Comparison of ENCODE assay signal across 9 cellular contexts in the genomic region with DNA sequence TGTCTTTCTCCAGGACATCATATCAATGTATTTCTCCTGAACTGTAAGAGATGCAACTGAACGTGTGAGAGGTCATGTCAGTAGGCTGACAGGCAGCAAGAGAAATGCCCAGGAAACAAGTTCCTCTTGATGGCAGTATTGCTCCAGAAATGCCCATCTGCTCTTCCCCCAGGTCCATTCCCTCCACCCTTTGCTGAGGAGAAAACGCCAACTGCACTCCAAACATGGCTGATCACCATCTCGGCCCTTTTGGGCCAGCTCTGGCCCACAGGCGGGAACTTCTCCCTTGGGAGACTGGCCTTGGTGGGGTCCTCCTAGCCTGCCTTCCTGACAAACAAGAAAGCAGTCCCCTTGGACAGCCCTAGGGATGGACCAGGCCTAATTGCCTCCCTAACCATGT.
DNase-seq lines count a peak whose midpoint lies in the region; ATAC-seq and TF ChIP-seq lines count a peak whose summit lies in the region.
"Had no signal": no experiment of that assay in that cellular context is flagged by ENCODE, and none has a peak within 500 bp of the region (broad histone marks: within the 10 kb centered on the region; RNA-seq: fewer than 3 reads in every experiment).

No MANE protein-coding gene starts in this region.

- WGBS in lower leg skin, 2 donors: 48 to 57% methylated on average over 4 of the region's 4 CpGs

- DNase-seq in COLO668 (lab: John Stamatoyannopoulos, UW; ENCODE audit: unreplicated experiment) (peak; percentile 3), NCI-H510A treated with DMSO at 0.1 percent for 48 hours (lab: John Stamatoyannopoulos, UW) (peak; percentile 48), globus pallidus (ENCODE audit: low spot score) (peak; percentile 73), dedifferentiated amniotic fluid mesenchymal stem cell (ENCODE audit: extremely low spot score) (no peak), lower leg skin (ENCODE audit: low spot score in 2 of 2) (no peak)
- no peak for DNase-seq in stimulated activated naive CD4-positive, alpha-beta T cell treated with Interleukin-2 at 50 U/mL for 16 hours (lab: John Stamatoyannopoulos, UW)
- no peak for DNase-seq in stimulated activated CD4-positive, alpha-beta T cell treated with anti-CD3 and anti-CD28 coated beads, Interleukin-1b, Interleukin-23, amount 100 ng/mL, for 48 hours
- DNase-seq: natural killer cell had no signal

- TF ChIP-seq CTCF in lower leg skin (IDR thresholded peaks at IDR 0.05): no peak

- intact Hi-C loops in lower leg skin (cut with DNase I; ENCODE audit: low total_unique reads): no loop called here

- peak; percentile 35 for ATAC-seq in GM21717 (IDR thresholded peaks at IDR 0.05; ENCODE audit: unreplicated experiment)

- no peak overlapping the region for H3K4me3 ChIP-seq in lower leg skin (ENCODE audit: low read depth, poor library complexity, severe bottlenecking)

- TF ChIP-seq POLR2A in lower leg skin (IDR thresholded peaks at IDR 0.05): no peak

Comparison
In these comparisons a context has a peak if more than half of its experiments do, and no peak if none do; other contexts are left out.
1. DNase-seq: peak in COLO668 (single experiment), NCI-H510A treated with DMSO at 0.1 percent for 48 hours (single experiment) and globus pallidus (single experiment); none in dedifferentiated amniotic fluid mesenchymal stem cell (single experiment), lower leg skin (0 of 2), stimulated activated naive CD4-positive, alpha-beta T cell treated with Interleukin-2 at 50 U/mL for 16 hours (single experiment) and stimulated activated CD4-positive, alpha-beta T cell treated with anti-CD3 and anti-CD28 coated beads, Interleukin-1b, Interleukin-23, amount 100 ng/mL, for 48 hours (single experiment).